2 cellular contexts compared by ENCODE assay signal in the genomic region with DNA sequence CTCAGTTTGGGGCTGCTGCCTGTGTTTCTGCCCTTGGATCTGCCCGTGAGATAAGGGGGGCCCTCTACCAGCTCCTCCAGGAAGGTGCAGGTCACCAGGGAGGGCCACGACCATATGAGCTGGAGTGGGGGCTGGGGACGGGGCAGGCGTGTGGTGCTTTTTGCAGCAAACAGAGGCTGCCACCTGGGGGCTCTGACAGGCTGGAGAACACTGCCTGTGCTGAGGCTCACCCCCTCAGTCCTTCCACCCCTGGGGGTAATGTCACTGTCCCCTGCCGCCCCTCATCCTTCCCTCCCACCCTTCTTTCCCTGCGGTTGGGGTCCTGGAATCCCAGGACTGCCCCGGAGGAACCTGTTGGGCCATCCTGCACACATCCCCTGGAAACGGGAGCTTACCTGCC.
A peak's percentile ranks its signal among the peaks of the same experiment; 100 is the strongest.
TF ChIP-seq lines count a peak whose summit lies in the region.

No MANE protein-coding gene starts in this region.

TF ChIP-seq in HEK293, 187 proteins besides CTCF, POLR2A, EP300 and RAD21:
- no peak for TF ChIP-seq ZNF76 (tag by site-specific recombination; IDR thresholded peaks at IDR 0.05; ENCODE audit: borderline replicate concordance, low read depth)
- peak; percentile 65 for TF ChIP-seq GLIS1 (tag by site-specific recombination; IDR thresholded peaks at IDR 0.05)
- TF ChIP-seq SCRT2 (tag by site-specific recombination; IDR thresholded peaks at IDR 0.05), result 0 out of 2 replicates have a peak, but pooled peaks have one; percentile 9

TF ChIP-seq in GM12878, 131 proteins besides CTCF, POLR2A, EP300 and RAD21:
- TF ChIP-seq SP1 (IDR thresholded peaks at IDR 0.05; ENCODE audit: low read depth, low read length) (no peak), POU2F2 (IDR thresholded peaks at IDR 0.05; ENCODE audit: borderline replicate concordance, low read depth, low read length) (no peak), STAT1 (conservative IDR thresholded peaks at IDR 0.05) (no peak), ZNF274 (IDR thresholded peaks at IDR 0.05; ENCODE audit: insufficient read depth, insufficient read length) (no peak), RB1 (IDR thresholded peaks at IDR 0.05; ENCODE audit: borderline replicate concordance) (no peak)
